Comparison of ENCODE assay signal across 11 cellular contexts in the genomic region with DNA sequence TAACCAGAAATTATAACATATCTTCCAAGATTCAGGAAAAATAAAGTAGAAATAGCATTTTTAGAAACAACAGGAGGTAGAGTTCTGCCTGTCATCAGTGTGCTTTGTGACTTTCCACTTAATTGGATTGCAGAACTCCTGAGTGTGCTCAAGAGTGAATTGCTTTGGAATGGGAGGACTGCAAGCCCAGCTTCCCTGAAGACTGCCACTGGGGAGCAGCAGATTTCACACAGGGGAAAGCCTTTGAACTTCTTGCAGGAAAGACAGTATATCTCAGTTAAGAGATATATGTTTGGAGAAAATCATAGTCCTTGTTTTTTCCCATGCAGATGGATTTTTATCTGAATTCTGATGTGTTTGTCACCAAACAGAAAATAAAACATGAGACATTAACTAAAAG.
DNase-seq lines count a peak whose midpoint lies in the region; ATAC-seq and TF ChIP-seq lines count a peak whose summit lies in the region.
"Had no signal": no experiment of that assay in that cellular context is flagged by ENCODE, and none has a peak within 500 bp of the region (broad histone marks: within the 10 kb centered on the region; RNA-seq: fewer than 3 reads in every experiment).

No MANE protein-coding gene starts in this region.

- intact Hi-C loops in mucosa of descending colon (cut with DNase I, micrococcal nuclease): no loop called here

- peak; percentile 68 for TF ChIP-seq CTCF in endodermal cell (conservative IDR thresholded peaks at IDR 0.05)
- TF ChIP-seq CTCF in mucosa of descending colon (IDR thresholded peaks at IDR 0.05): peak; percentile 14

- peaks cover 3% of the 10 kb centered on the region for H3K4me1 ChIP-seq in endodermal cell (ENCODE audit: control insufficient read depth, insufficient read depth, low read length)
- no peaks in the 10 kb centered on the region for H3K4me1 ChIP-seq in mucosa of descending colon (ENCODE audit: low read depth)
- H3K4me1 ChIP-seq: gastrocnemius medialis had no signal

- DNase-seq in DMS53 treated with DMSO at 0.1 percent for 48 hours (lab: John Stamatoyannopoulos, UW; ENCODE audit: unreplicated experiment): peak; percentile 49
- DNase-seq in NCI-H82 (lab: John Stamatoyannopoulos, UW): peak; percentile 88
- peak; percentile 77 for DNase-seq in endodermal cell
- peak in 2 of 3 donors; percentile 59 to 60 for DNase-seq in mucosa of descending colon
- DNase-seq: gastrocnemius medialis, KG1 had no signal

- no peak overlapping the region for H3K27ac ChIP-seq in endodermal cell (ENCODE audit: low read depth, low read length)
- H3K27ac ChIP-seq: gastrocnemius medialis had no signal

- peak overlapping the region; percentile 23 for H3K27ac Mint-ChIP-seq in endodermal cell
- H3K27ac Mint-ChIP-seq: nephron had no signal

- H3K9me3 ChIP-seq in endodermal cell (ENCODE audit: control insufficient read depth, low read length) (no peaks in the 10 kb centered on the region), mucosa of descending colon (no peaks in the 10 kb centered on the region)
- H3K9me3 ChIP-seq: gastrocnemius medialis had no signal

- ATAC-seq in mucosa of descending colon: peak; percentile 82
- ATAC-seq in HG03571 (IDR thresholded peaks at IDR 0.05; ENCODE audit: unreplicated experiment): no peak
- no peak for ATAC-seq in GM21737 (IDR thresholded peaks at IDR 0.05; ENCODE audit: unreplicated experiment)
- no peak for ATAC-seq in HG03196 (IDR thresholded peaks at IDR 0.05; ENCODE audit: unreplicated experiment)
- ATAC-seq in GM21528 (IDR thresholded peaks at IDR 0.05; ENCODE audit: low FRiP score, unreplicated experiment): no peak
- ATAC-seq: gastrocnemius medialis had no signal

- peaks cover 2% of the 10 kb centered on the region for H3K27me3 Mint-ChIP-seq in endodermal cell (ENCODE audit: insufficient read depth)

- H3K4me1 Mint-ChIP-seq in endodermal cell: peaks cover 24% of the 10 kb centered on the region
- H3K4me1 Mint-ChIP-seq: nephron had no signal

- no peak overlapping the region for H3K9ac ChIP-seq in endodermal cell (ENCODE audit: extremely low read depth, low read length, poor library complexity, severe bottlenecking)

- H3K36me3 ChIP-seq in endodermal cell (ENCODE audit: control insufficient read depth, insufficient read depth, low read length) (no peaks in the 10 kb centered on the region), mucosa of descending colon (ENCODE audit: low read depth) (no peaks in the 10 kb centered on the region)
- H3K36me3 ChIP-seq: gastrocnemius medialis had no signal

- H3K36me3 Mint-ChIP-seq in endodermal cell (ENCODE audit: low read depth): peaks cover 2% of the 10 kb centered on the region

- no peaks in the 10 kb centered on the region for H3K27me3 ChIP-seq in endodermal cell (ENCODE audit: control insufficient read depth, insufficient read depth, low read length, poor library complexity, severe bottlenecking)
- H3K27me3 ChIP-seq: gastrocnemius medialis had no signal

- H3K9me3 Mint-ChIP-seq in endodermal cell: peaks cover 4% of the 10 kb centered on the region

- H3K4me3 ChIP-seq in endodermal cell (ENCODE audit: low read length) (no peak overlapping the region), mucosa of descending colon (no peak overlapping the region)
- H3K4me3 ChIP-seq: gastrocnemius medialis had no signal

- H3K4me3 Mint-ChIP-seq in endodermal cell: no peak overlapping the region
- H3K4me3 Mint-ChIP-seq: nephron had no signal
